In genomic region chr1:193185206-193185605, GRCh38 we compare ENCODE assay signal across 13 cellular contexts. TPM values are rescaled to one million over a fixed set of nuclear protein-coding genes. Genes with fewer than 3 reads are reported as not detected.
DNase-seq lines count a peak whose midpoint lies in the region; ATAC-seq, FAIRE-seq and TF ChIP-seq lines count a peak whose summit lies in the region.
"Had no signal": no experiment of that assay in that cellular context is flagged by ENCODE, and none has a peak within 500 bp of the region (broad histone marks: within the 10 kb centered on the region; RNA-seq: fewer than 3 reads in every experiment).

No MANE protein-coding gene starts in this region.

- H3K27me3 Mint-ChIP-seq in activated CD4-positive, alpha-beta T cell treated with anti-CD3 and anti-CD28 coated beads, Interleukin-2, amount 10 ng/mL, durations not matched to agents 7 days and 5 days, result no peaks in the 10 kb centered on the region
- H3K27me3 Mint-ChIP-seq in T-cell (no peaks in the 10 kb centered on the region), glutamatergic neuron (ENCODE audit: unreplicated experiment) (peaks cover 20% of the 10 kb centered on the region)

- H3K27ac ChIP-seq in substantia nigra (ENCODE audit: low read depth, low read length, poor library complexity, severe bottlenecking), result peak overlapping the region; percentile 75

- CTCF ChIA-PET in activated CD4-positive, alpha-beta T cell treated with anti-CD3 and anti-CD28 coated beads, Interleukin-2, amount 10 ng/mL, durations not matched to agents 7 days and 5 days (lab: Charles Lee), result no interaction called here
- CTCF ChIA-PET in T-cell (lab: Charles Lee), result interaction anchor here (0.6 to 3.8 kb wide), 9 partner anchors 9 to 1225 kb away, joined by 3 to 15 read pairs (median 4); no protein-coding TSS in a partner anchor

- no peak for DNase-seq in activated CD4-positive, alpha-beta T cell treated with anti-CD3 and anti-CD28 coated beads, Interleukin-2, amount 10 ng/mL, durations not matched to agents 7 days and 5 days
- no peak for DNase-seq in activated CD4-positive, alpha-beta T cell treated with anti-CD3 and anti-CD28 coated beads, Interleukin-2, amount 50 U/mL, for 1 hour
- DNase-seq in T-cell, result no peak
- DNase-seq in glutamatergic neuron, result no peak
- no peak for DNase-seq in substantia nigra (lab: John Stamatoyannopoulos, UW)
- no peak for DNase-seq in GM13976 (ENCODE audit: low spot score)
- no peak for DNase-seq in dedifferentiated amniotic fluid mesenchymal stem cell (ENCODE audit: extremely low spot score)
- no peak for DNase-seq in frontal cortex (ENCODE audit: low spot score in 2 of 2)
- DNase-seq: activated CD8-positive, alpha-beta memory T cell treated with anti-CD3 and anti-CD28 coated beads for 24 hours; H7; KBM-7; kidney; NCI-H226 had no signal

- H3K36me3 Mint-ChIP-seq in activated CD4-positive, alpha-beta T cell treated with anti-CD3 and anti-CD28 coated beads, Interleukin-2, amount 10 ng/mL, durations not matched to agents 7 days and 5 days (ENCODE audit: low read depth), result peaks cover 7% of the 10 kb centered on the region
- H3K36me3 Mint-ChIP-seq in T-cell, result peaks cover 10% of the 10 kb centered on the region
- peaks cover 11% of the 10 kb centered on the region for H3K36me3 Mint-ChIP-seq in glutamatergic neuron (ENCODE audit: unreplicated experiment)

- in situ Hi-C loops in GM13976 (cut with MboI; ENCODE audit: low sequenced_read_pairs, unreplicated experiment), result no loop called here

- peaks cover 32% of the 10 kb centered on the region for H3K4me1 Mint-ChIP-seq in activated CD4-positive, alpha-beta T cell treated with anti-CD3 and anti-CD28 coated beads, Interleukin-2, amount 10 ng/mL, durations not matched to agents 7 days and 5 days
- peaks cover 59 to 68% (median 67%) of the 10 kb centered on the region in 3 donors for H3K4me1 Mint-ChIP-seq in T-cell
- H3K4me1 Mint-ChIP-seq in glutamatergic neuron (ENCODE audit: low read depth, unreplicated experiment), result peaks cover 22% of the 10 kb centered on the region

- TF ChIP-seq CTCF in glutamatergic neuron (IDR thresholded peaks at IDR 0.05; ENCODE audit: partially characterized antibody, unreplicated experiment) (peak; percentile 4), GM13976 (IDR thresholded peaks at IDR 0.05; ENCODE audit: borderline replicate concordance, control extremely low read depth, extremely low read depth, insufficient read depth, missing control alignments) (no peak)

- peak overlapping the region; percentile 49 for H3K4me3 Mint-ChIP-seq in activated CD4-positive, alpha-beta T cell treated with anti-CD3 and anti-CD28 coated beads, Interleukin-2, amount 10 ng/mL, durations not matched to agents 7 days and 5 days
- H3K4me3 Mint-ChIP-seq in T-cell (peak overlapping the region; percentile 53 to 84 (median 75)), glutamatergic neuron (ENCODE audit: unreplicated experiment) (peak overlapping the region; percentile 100)

- no peak for ATAC-seq in T-cell (replicated peaks in 1 of 4)

- H3K27ac Mint-ChIP-seq in activated CD4-positive, alpha-beta T cell treated with anti-CD3 and anti-CD28 coated beads, Interleukin-2, amount 10 ng/mL, durations not matched to agents 7 days and 5 days, result peak overlapping the region; percentile 22
- peak overlapping the region; percentile 49 to 89 for H3K27ac Mint-ChIP-seq in T-cell
- H3K27ac Mint-ChIP-seq in glutamatergic neuron (ENCODE audit: unreplicated experiment), result peak overlapping the region; percentile 100

- no peaks in the 10 kb centered on the region for H3K9me3 Mint-ChIP-seq in activated CD4-positive, alpha-beta T cell treated with anti-CD3 and anti-CD28 coated beads, Interleukin-2, amount 10 ng/mL, durations not matched to agents 7 days and 5 days
- H3K9me3 Mint-ChIP-seq in T-cell (no peaks in the 10 kb centered on the region), glutamatergic neuron (ENCODE audit: unreplicated experiment) (peaks cover 19% of the 10 kb centered on the region)

- POLR2A ChIA-PET in activated CD4-positive, alpha-beta T cell treated with anti-CD3 and anti-CD28 coated beads, Interleukin-2, amount 10 ng/mL, durations not matched to agents 7 days and 5 days (lab: Charles Lee), result no interaction called here
- POLR2A ChIA-PET in T-cell (lab: Charles Lee), result interaction anchor here in 1 of 2 donors (0.6 kb wide), 1 partner anchor 1052 kb away, joined by 3 read pairs; no protein-coding TSS in a partner anchor

- no peak for FAIRE-seq in frontal cortex (lab: Jason Lieb, UNC)
- FAIRE-seq: kidney had no signal

RNA-seq across cellular contexts. Expression of gene B3GALT2, which starts 1.2 kb away (rescaled TPM):
- total RNA-seq in activated CD4-positive, alpha-beta T cell treated with anti-CD3 and anti-CD28 coated beads, Interleukin-2, amount 10 ng/mL, durations not matched to agents 7 days and 5 days, result 1 to 10 TPM; 1.3 TPM
- 10 to 100 TPM in 2 of 5 donors, 1 to 10 TPM in 2, under 1 TPM in 1; 0.15 to 16.6 (median 3.4) TPM for total RNA-seq in T-cell
- 64.6 TPM for total RNA-seq in glutamatergic neuron (ENCODE audit: unreplicated experiment)
- total RNA-seq in frontal cortex, result 148 TPM
- total RNA-seq: H7 had no signal

Comparison
In these comparisons a context has a peak if more than half of its experiments do, and no peak if none do; other contexts are left out.
1. H3K27ac Mint-ChIP-seq: peak in every context shown above with its lines; median percentile 100 in glutamatergic neuron; 69 in T-cell; 22 in activated CD4-positive, alpha-beta T cell treated with anti-CD3 and anti-CD28 coated beads, Interleukin-2, amount 10 ng/mL, durations not matched to agents 7 days and 5 days.
2. H3K4me3 Mint-ChIP-seq: peak in every context shown above with its lines; median percentile 100 in glutamatergic neuron; 75 in T-cell; 49 in activated CD4-positive, alpha-beta T cell treated with anti-CD3 and anti-CD28 coated beads, Interleukin-2, amount 10 ng/mL, durations not matched to agents 7 days and 5 days.